In the genomic region with DNA sequence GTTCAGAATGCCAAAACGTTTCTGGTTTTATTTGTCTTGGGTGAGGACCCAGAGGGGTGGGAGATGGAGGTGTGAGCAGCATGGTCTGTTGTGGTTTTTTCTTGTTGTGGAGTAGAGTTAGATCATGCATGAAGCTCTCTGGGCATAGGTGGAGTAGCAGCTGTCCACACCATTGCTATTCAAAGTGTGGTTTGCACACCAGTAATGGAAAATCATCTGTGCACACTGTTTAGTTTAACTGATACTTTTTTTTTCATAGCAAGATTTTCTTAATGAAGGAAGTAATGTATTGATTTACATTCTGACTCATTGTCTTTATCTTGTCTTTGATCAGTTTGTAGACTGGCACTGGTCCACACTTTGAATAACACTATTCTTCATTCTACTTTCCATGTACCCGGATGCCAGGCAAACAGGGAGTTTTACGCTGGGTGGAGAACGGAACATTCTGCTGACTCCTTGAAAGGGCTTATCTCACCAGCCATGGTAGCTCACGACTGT, we compare ENCODE assay signal across 11 cellular contexts. TPM values are rescaled to one million over a fixed set of nuclear protein-coding genes. Genes with fewer than 3 reads are reported as not detected.
DNase-seq lines count a peak whose midpoint lies in the region; ATAC-seq lines count a peak whose summit lies in the region.
"Had no signal": no experiment of that assay in that cellular context is flagged by ENCODE, and none has a peak within 500 bp of the region (broad histone marks: within the 10 kb centered on the region; RNA-seq: fewer than 3 reads in every experiment).

No MANE protein-coding gene starts in this region.

- DNase-seq in activated CD8-positive, alpha-beta memory T cell treated with anti-CD3 and anti-CD28 coated beads, Interleukin-2, amount 10 ng/mL, durations not matched to agents 7 days and 5 days, result no peak
- DNase-seq in activated CD8-positive, alpha-beta memory T cell treated with anti-CD3 and anti-CD28 coated beads, Interleukin-2, amount 50 U/mL, for 4 hours, result no peak
- DNase-seq in LoVo (ENCODE audit: low spot score) (peak; percentile 38), astrocyte of the hippocampus (ENCODE audit: low read depth, low spot score) (peak; percentile 63), NCI-H2081 (lab: John Stamatoyannopoulos, UW) (no peak), dedifferentiated amniotic fluid mesenchymal stem cell (ENCODE audit: extremely low spot score) (no peak), C1 segment of cervical spinal cord (lab: John Stamatoyannopoulos, UW) (no peak)
- no peak for DNase-seq in stimulated activated effector memory CD8-positive, alpha-beta T cell treated with anti-CD3 and anti-CD28 coated beads, Interleukin-12 subunit alpha, Interleukin-12 subunit beta, amount 100 ng/mL, for 72 hours (ENCODE audit: low spot score in 2 of 2)
- DNase-seq: activated gamma-delta T cell treated with Interleukin-2 at 50 U/mL for 16 hours, H7, NCI-H774 had no signal

- H3K36me3 Mint-ChIP-seq in activated CD8-positive, alpha-beta memory T cell treated with anti-CD3 and anti-CD28 coated beads, Interleukin-2, amount 10 ng/mL, durations not matched to agents 7 days and 5 days, result peaks cover 61% of the 10 kb centered on the region
- peaks cover 99% of the 10 kb centered on the region for H3K36me3 Mint-ChIP-seq in stimulated activated effector memory CD8-positive, alpha-beta T cell treated with anti-CD3 and anti-CD28 coated beads, Interleukin-12 subunit alpha, Interleukin-12 subunit beta, amount 100 ng/mL, for 72 hours

- ATAC-seq in activated CD8-positive, alpha-beta memory T cell treated with anti-CD3 and anti-CD28 coated beads, Interleukin-2, amount 10 ng/mL, durations not matched to agents 7 days and 5 days, result no peak
- peak; percentile 40 for ATAC-seq in stimulated activated effector memory CD8-positive, alpha-beta T cell treated with anti-CD3 and anti-CD28 coated beads, Interleukin-12 subunit alpha, Interleukin-12 subunit beta, amount 100 ng/mL, for 72 hours

- H3K27ac Mint-ChIP-seq in activated CD8-positive, alpha-beta memory T cell treated with anti-CD3 and anti-CD28 coated beads, Interleukin-2, amount 10 ng/mL, durations not matched to agents 7 days and 5 days, result peak overlapping the region; percentile 8
- peak overlapping the region; percentile 32 for H3K27ac Mint-ChIP-seq in stimulated activated effector memory CD8-positive, alpha-beta T cell treated with anti-CD3 and anti-CD28 coated beads, Interleukin-12 subunit alpha, Interleukin-12 subunit beta, amount 100 ng/mL, for 72 hours

- no peak overlapping the region for H3K4me3 Mint-ChIP-seq in activated CD8-positive, alpha-beta memory T cell treated with anti-CD3 and anti-CD28 coated beads, Interleukin-2, amount 10 ng/mL, durations not matched to agents 7 days and 5 days
- H3K4me3 Mint-ChIP-seq in stimulated activated effector memory CD8-positive, alpha-beta T cell treated with anti-CD3 and anti-CD28 coated beads, Interleukin-12 subunit alpha, Interleukin-12 subunit beta, amount 100 ng/mL, for 72 hours, result no peak overlapping the region

- H3K27me3 Mint-ChIP-seq in activated CD8-positive, alpha-beta memory T cell treated with anti-CD3 and anti-CD28 coated beads, Interleukin-2, amount 10 ng/mL, durations not matched to agents 7 days and 5 days, result no peaks in the 10 kb centered on the region

- no peaks in the 10 kb centered on the region for H3K9me3 Mint-ChIP-seq in activated CD8-positive, alpha-beta memory T cell treated with anti-CD3 and anti-CD28 coated beads, Interleukin-2, amount 10 ng/mL, durations not matched to agents 7 days and 5 days (ENCODE audit: low read depth)
- no peaks in the 10 kb centered on the region for H3K9me3 Mint-ChIP-seq in stimulated activated effector memory CD8-positive, alpha-beta T cell treated with anti-CD3 and anti-CD28 coated beads, Interleukin-12 subunit alpha, Interleukin-12 subunit beta, amount 100 ng/mL, for 72 hours

- H3K4me1 Mint-ChIP-seq in activated CD8-positive, alpha-beta memory T cell treated with anti-CD3 and anti-CD28 coated beads, Interleukin-2, amount 10 ng/mL, durations not matched to agents 7 days and 5 days, result peaks cover 56% of the 10 kb centered on the region
- H3K4me1 Mint-ChIP-seq in stimulated activated effector memory CD8-positive, alpha-beta T cell treated with anti-CD3 and anti-CD28 coated beads, Interleukin-12 subunit alpha, Interleukin-12 subunit beta, amount 100 ng/mL, for 72 hours, result peaks cover 35% of the 10 kb centered on the region

- CTCF ChIA-PET in activated CD8-positive, alpha-beta memory T cell treated with anti-CD3 and anti-CD28 coated beads, Interleukin-2, amount 10 ng/mL, durations not matched to agents 7 days and 5 days (lab: Charles Lee), result interaction anchor here (0.6 to 3.6 kb wide), 7 partner anchors 18 to 159 kb away, joined by 3 to 10 read pairs (median 4); no protein-coding TSS in a partner anchor

RNA-seq across cellular contexts. Expression of gene CRTC3, which starts 50.7 kb away (rescaled TPM):
- total RNA-seq in activated CD8-positive, alpha-beta memory T cell treated with anti-CD3 and anti-CD28 coated beads, Interleukin-2, amount 10 ng/mL, durations not matched to agents 7 days and 5 days, result 10 to 100 TPM; 62.3 to 79.1 TPM

Comparison
In these comparisons a context has a peak if more than half of its experiments do, and no peak if none do; other contexts are left out.
1. DNase-seq: peak in LoVo (single experiment) and astrocyte of the hippocampus (single experiment); none in activated CD8-positive, alpha-beta memory T cell treated with anti-CD3 and anti-CD28 coated beads, Interleukin-2, amount 10 ng/mL, durations not matched to agents 7 days and 5 days (single experiment), activated CD8-positive, alpha-beta memory T cell treated with anti-CD3 and anti-CD28 coated beads, Interleukin-2, amount 50 U/mL, for 4 hours (single experiment), stimulated activated effector memory CD8-positive, alpha-beta T cell treated with anti-CD3 and anti-CD28 coated beads, Interleukin-12 subunit alpha, Interleukin-12 subunit beta, amount 100 ng/mL, for 72 hours (0 of 2), NCI-H2081 (0 of 2), dedifferentiated amniotic fluid mesenchymal stem cell (single experiment) and C1 segment of cervical spinal cord (0 of 14).